In genomic region chr18:36419913-36420531, GRCh38 we compare ENCODE assay signal across 8 cellular contexts.
A peak's percentile ranks its signal among the peaks of the same experiment; 100 is the strongest.
DNase-seq lines count a peak whose midpoint lies in the region; ATAC-seq and TF ChIP-seq lines count a peak whose summit lies in the region.

No MANE protein-coding gene starts in this region.

- no peaks in the 10 kb centered on the region for H3K9me3 ChIP-seq in ascending aorta
- no peaks in the 10 kb centered on the region for H3K9me3 ChIP-seq in gastrocnemius medialis
- H3K9me3 ChIP-seq in gastroesophageal sphincter: no peaks in the 10 kb centered on the region

- TF ChIP-seq CTCF in ascending aorta (IDR thresholded peaks at IDR 0.05) (peak in 2 of 3 experiments; percentile 9 to 20), gastrocnemius medialis (IDR thresholded peaks at IDR 0.05 in 4 of 5, conservative IDR thresholded peaks at IDR 0.05 in 1 of 5) (peak in 4 of 5 experiments; percentile 16 to 47 (median 28)), gastroesophageal sphincter (IDR thresholded peaks at IDR 0.05) (no peak)

- intact Hi-C loops in ascending aorta (cut with DNase I): loop anchor here (1.0 to 10.0 kb wide), 4 partner anchors 18 to 155 kb away; no protein-coding TSS in a partner anchor
- intact Hi-C loops in gastrocnemius medialis (cut with DNase I; ENCODE audit: low total_unique reads): loop anchor here (2.0 to 5.0 kb wide), 3 partner anchors 69 to 113 kb away; no protein-coding TSS in a partner anchor

- TF ChIP-seq EP300 in gastroesophageal sphincter (IDR thresholded peaks at IDR 0.05): no peak

- H3K4me1 ChIP-seq in ascending aorta (peaks cover 3 to 44% of the 10 kb centered on the region in 2 donors), gastrocnemius medialis (peaks cover 14 to 28% of the 10 kb centered on the region in 2 donors), gastroesophageal sphincter (peaks cover 0 to 33% (median 3%) of the 10 kb centered on the region in 3 donors)

- no peaks in the 10 kb centered on the region for H3K27me3 ChIP-seq in ascending aorta
- H3K27me3 ChIP-seq in gastrocnemius medialis: no peaks in the 10 kb centered on the region
- H3K27me3 ChIP-seq in gastroesophageal sphincter: no peaks in the 10 kb centered on the region

- WGBS in gastroesophageal sphincter (ENCODE audit: low coverage in 1 of 2), 2 donors: 56 to 60% methylated on average over 4 to 5 of the region's 7 CpGs

- H3K4me3 ChIP-seq in ascending aorta (no peak overlapping the region), gastrocnemius medialis (peak overlapping the region in 2 of 4 donors; percentile 6 to 19), gastroesophageal sphincter (no peak overlapping the region)

- H3K36me3 ChIP-seq in ascending aorta: no peaks in the 10 kb centered on the region
- no peaks in the 10 kb centered on the region for H3K36me3 ChIP-seq in gastrocnemius medialis
- no peaks in the 10 kb centered on the region for H3K36me3 ChIP-seq in gastroesophageal sphincter

- H3K27ac ChIP-seq in ascending aorta (peak overlapping the region; percentile 73 to 82), gastrocnemius medialis (peak overlapping the region; percentile 68 to 81 (median 79)), gastroesophageal sphincter (peak overlapping the region in 1 of 4 donors; percentile 32)

- in situ Hi-C loops in gastrocnemius medialis (cut with MboI; ENCODE audit: low sequenced_read_pairs in 4 of 4): no loop called here
- in situ Hi-C loops in KBM-7 (cut with MboI; ENCODE audit: low pct_unique_long_range_greater_than_20kb, low sequenced_read_pairs): no loop called here

- DNase-seq in NCI-H748 (lab: John Stamatoyannopoulos, UW; ENCODE audit: unreplicated experiment) (peak; percentile 12), NCI-H748 treated with DMSO at 0.1 percent for 48 hours (lab: John Stamatoyannopoulos, UW) (no peak), ascending aorta (ENCODE audit: low spot score in 2 of 2) (no peak), gastrocnemius medialis (peak in 1 of 2 donors; percentile 72), NCI-H2081 treated with DMSO at 0.1 percent for 48 hours (lab: John Stamatoyannopoulos, UW) (no peak), KBM-7 (no peak)

- peak in 1 of 2 donors; percentile 27 for TF ChIP-seq POLR2A in gastrocnemius medialis (IDR thresholded peaks at IDR 0.05)
- TF ChIP-seq POLR2A in gastroesophageal sphincter (IDR thresholded peaks at IDR 0.05): no peak

- peak; percentile 61 for ATAC-seq in HG02981 (IDR thresholded peaks at IDR 0.05; ENCODE audit: unreplicated experiment)
- peak; percentile 92 to 93 for ATAC-seq in gastrocnemius medialis
- no peak for ATAC-seq in gastroesophageal sphincter

Comparison
In these comparisons a context has a peak if more than half of its experiments do, and no peak if none do; other contexts are left out.
1. CTCF ChIP-seq: peak in ascending aorta (2 of 3) and gastrocnemius medialis (4 of 5); none in gastroesophageal sphincter (0 of 4).